ENCODE assay signal across 19 cellular contexts in genomic region chr1:62232885-62233284, GRCh38. TPM values are rescaled to one million over a fixed set of nuclear protein-coding genes. Genes with fewer than 3 reads are reported as not detected.
DNase-seq lines count a peak whose midpoint lies in the region; ATAC-seq, FAIRE-seq and TF ChIP-seq lines count a peak whose summit lies in the region.
"Had no signal": no experiment of that assay in that cellular context is flagged by ENCODE, and none has a peak within 500 bp of the region (broad histone marks: within the 10 kb centered on the region; RNA-seq: fewer than 3 reads in every experiment).

No MANE protein-coding gene starts in this region.

- H3K4me1 Mint-ChIP-seq in GM23338: peaks cover 70% of the 10 kb centered on the region
- H3K4me1 Mint-ChIP-seq in stimulated activated naive B cell treated with anti-CD40 and anti-IgM and Interleukin-4, amounts not matched to agents 10 μg/mL and 1 μg/mL and 100 μg/mL, for 72 hours: no peaks in the 10 kb centered on the region
- no peaks in the 10 kb centered on the region for H3K4me1 Mint-ChIP-seq in activated T-helper 2 cell treated with anti-CD3 and anti-CD28 coated beads, Interferon-gamma antibody, Interleukin-2, Interleukin-4, amounts not matched to agents 10 μg/mL and 5 μg/mL and 100 μg/mL, durations not matched to agents 14 hours and 24 hours and 36 hours (ENCODE audit: low read depth)

- DNase-seq in GM23338 (ENCODE audit: low spot score) (no peak), NOMO-1 treated with dmso at 0.1 percent for 144 hours (lab: John Stamatoyannopoulos, UW; ENCODE audit: unreplicated experiment) (peak; percentile 10), mammary epithelial cell (peak; percentile 76), keratinocyte (ENCODE audit: low read depth, low spot score) (no peak), cortex of kidney (lab: John Stamatoyannopoulos, UW) (no peak), upper lobe of right lung (no peak)
- no peak for DNase-seq in stimulated activated naive B cell treated with anti-CD40 and anti-IgM and Interleukin-4, amounts not matched to agents 10 μg/mL and 1 μg/mL and 100 μg/mL, for 72 hours
- DNase-seq in activated T-helper 2 cell treated with anti-CD3 and anti-CD28 coated beads, Interferon-gamma antibody, Interleukin-2, Interleukin-4, amounts not matched to agents 10 μg/mL and 5 μg/mL and 100 μg/mL, durations not matched to agents 14 hours and 24 hours and 36 hours (ENCODE audit: low spot score): no peak
- DNase-seq: AML-193, EL, NCI-H1417 treated with DMSO at 0.1 percent for 48 hours, NCI-H2029, NCI-H2171 treated with DMSO at 0.1 percent for 48 hours, NCI-H748 treated with DMSO at 0.1 percent for 48 hours, SIG-M5 had no signal

- ATAC-seq in GM23338 (no peak), upper lobe of right lung (no peak)
- no peak for ATAC-seq in stimulated activated naive B cell treated with anti-CD40 and anti-IgM and Interleukin-4, amounts not matched to agents 10 μg/mL and 1 μg/mL and 100 μg/mL, for 72 hours (replicated peaks)
- ATAC-seq: HCT116 had no signal

- H3K4me3 ChIP-seq in GM23338 (no peak overlapping the region), mammary epithelial cell (replicated peaks in 1 of 3; ENCODE audit: insufficient read depth in 1 of 3, low read depth in 2 of 3, low read length in 3 of 3) (no peak overlapping the region), keratinocyte (ENCODE audit: control insufficient read depth in 2 of 3, extremely low read depth in 1 of 3, insufficient read depth in 2 of 3, low read depth in 1 of 3, low read length in 3 of 3) (peak overlapping the region in 1 of 3 experiments; percentile 6), upper lobe of right lung (no peak overlapping the region)

- intact Hi-C loops in mammary epithelial cell (cut with micrococcal nuclease): loop anchor here (5.0 kb wide), 3 partner anchors 56 to 174 kb away; no protein-coding TSS in a partner anchor
- intact Hi-C loops in upper lobe of right lung (cut with DNase I): no loop called here
- intact Hi-C loops in activated T-helper 2 cell treated with anti-CD3 and anti-CD28 coated beads, Interferon-gamma antibody, Interleukin-2, Interleukin-4, amounts not matched to agents 10 μg/mL and 5 μg/mL and 100 μg/mL, durations not matched to agents 14 hours and 24 hours and 36 hours (cut with micrococcal nuclease): no loop called here

- H3K27me3 Mint-ChIP-seq in GM23338 (ENCODE audit: insufficient read depth, low read depth, poor library complexity): peaks cover 12% of the 10 kb centered on the region
- peaks cover 0 to 4% of the 10 kb centered on the region in 2 donors for H3K27me3 Mint-ChIP-seq in stimulated activated naive B cell treated with anti-CD40 and anti-IgM and Interleukin-4, amounts not matched to agents 10 μg/mL and 1 μg/mL and 100 μg/mL, for 72 hours
- H3K27me3 Mint-ChIP-seq in activated T-helper 2 cell treated with anti-CD3 and anti-CD28 coated beads, Interferon-gamma antibody, Interleukin-2, Interleukin-4, amounts not matched to agents 10 μg/mL and 5 μg/mL and 100 μg/mL, durations not matched to agents 14 hours and 24 hours and 36 hours (ENCODE audit: low read depth): no peaks in the 10 kb centered on the region

- FAIRE-seq in keratinocyte (lab: Jason Lieb, UNC): no peak
- FAIRE-seq: RCC 7860 had no signal

- WGBS in mammary epithelial cell (ENCODE audit: low coverage, missing lambda C conversion rate): 4% methylated on average over 14 of the region's 14 CpGs

- CTCF ChIA-PET in mammary epithelial cell (lab: Charles Lee; ENCODE audit: low non-redundant PET): no interaction called here

- H3K9ac ChIP-seq in mammary epithelial cell (ENCODE audit: insufficient read depth, low read length) (peak overlapping the region; percentile 26), keratinocyte (ENCODE audit: control insufficient read depth, extremely low read depth, insufficient read depth, low read length) (no peak overlapping the region)

- no peaks in the 10 kb centered on the region for H3K9me2 ChIP-seq in GM23338 (ENCODE audit: insufficient read depth)

- H3K4me1 ChIP-seq in GM23338 (ENCODE audit: insufficient read depth): peaks cover 87% of the 10 kb centered on the region
- peaks cover 72% of the 10 kb centered on the region for H3K4me1 ChIP-seq in mammary epithelial cell (ENCODE audit: insufficient read depth, low read length)
- H3K4me1 ChIP-seq in keratinocyte (ENCODE audit: control insufficient read depth, extremely low read depth, insufficient read depth, low read length): peaks cover 62% of the 10 kb centered on the region
- no peaks in the 10 kb centered on the region for H3K4me1 ChIP-seq in upper lobe of right lung

- BruUV-seq in mammary epithelial cell (replicated peaks; lab: Mats Ljungman, UMichigan): no TSS peak

- H3K27me3 ChIP-seq in GM23338 (ENCODE audit: insufficient read depth) (no peaks in the 10 kb centered on the region), mammary epithelial cell (ENCODE audit: insufficient read depth, low read length) (no peaks in the 10 kb centered on the region), keratinocyte (ENCODE audit: control insufficient read depth, extremely low read depth, insufficient read depth, low read length) (no peaks in the 10 kb centered on the region), upper lobe of right lung (no peaks in the 10 kb centered on the region)

- H3K27ac ChIP-seq in GM23338 (ENCODE audit: low read depth) (peak overlapping the region; percentile 72; the same call in 1 of the 2 replicates), mammary epithelial cell (ENCODE audit: insufficient read depth, low read depth, low read length) (peak overlapping the region; percentile 82), keratinocyte (ENCODE audit: control insufficient read depth, insufficient read depth, low read length) (no peak overlapping the region), upper lobe of right lung (no peak overlapping the region)

- H2AFZ ChIP-seq in GM23338: no peak overlapping the region
- H2AFZ ChIP-seq in mammary epithelial cell (ENCODE audit: low read depth, low read length): peak overlapping the region; percentile 73
- H2AFZ ChIP-seq in keratinocyte (ENCODE audit: control insufficient read depth, low read length): no peak overlapping the region

- H3K36me3 Mint-ChIP-seq in GM23338 (ENCODE audit: low read depth): peaks cover 21% of the 10 kb centered on the region
- no peaks in the 10 kb centered on the region for H3K36me3 Mint-ChIP-seq in stimulated activated naive B cell treated with anti-CD40 and anti-IgM and Interleukin-4, amounts not matched to agents 10 μg/mL and 1 μg/mL and 100 μg/mL, for 72 hours
- no peaks in the 10 kb centered on the region for H3K36me3 Mint-ChIP-seq in activated T-helper 2 cell treated with anti-CD3 and anti-CD28 coated beads, Interferon-gamma antibody, Interleukin-2, Interleukin-4, amounts not matched to agents 10 μg/mL and 5 μg/mL and 100 μg/mL, durations not matched to agents 14 hours and 24 hours and 36 hours (ENCODE audit: low read depth)

- peaks cover 47% of the 10 kb centered on the region for H3F3A ChIP-seq in GM23338 (replicated peaks; ENCODE audit: low read depth)

- no peaks in the 10 kb centered on the region for H3K9me3 Mint-ChIP-seq in GM23338
- H3K9me3 Mint-ChIP-seq in stimulated activated naive B cell treated with anti-CD40 and anti-IgM and Interleukin-4, amounts not matched to agents 10 μg/mL and 1 μg/mL and 100 μg/mL, for 72 hours: no peaks in the 10 kb centered on the region
- H3K9me3 Mint-ChIP-seq in activated T-helper 2 cell treated with anti-CD3 and anti-CD28 coated beads, Interferon-gamma antibody, Interleukin-2, Interleukin-4, amounts not matched to agents 10 μg/mL and 5 μg/mL and 100 μg/mL, durations not matched to agents 14 hours and 24 hours and 36 hours: no peaks in the 10 kb centered on the region

- H3K9me1 ChIP-seq in keratinocyte (ENCODE audit: control insufficient read depth, extremely low read depth, insufficient read depth, low read length): no peaks in the 10 kb centered on the region

- no peaks in the 10 kb centered on the region for H3K79me2 ChIP-seq in GM23338 (replicated peaks; ENCODE audit: insufficient read depth)
- no peaks in the 10 kb centered on the region for H3K79me2 ChIP-seq in mammary epithelial cell (ENCODE audit: insufficient read depth, low read length)
- H3K79me2 ChIP-seq in keratinocyte (ENCODE audit: control insufficient read depth, insufficient read depth, low read length): no peaks in the 10 kb centered on the region

- TF ChIP-seq CTCF in GM23338 (conservative IDR thresholded peaks at IDR 0.05; ENCODE audit: low read depth in 2 of 2): no peak
- no peak for TF ChIP-seq CTCF in mammary epithelial cell (conservative IDR thresholded peaks at IDR 0.05 in 1 of 2, IDR thresholded peaks at IDR 0.05 in 1 of 2; ENCODE audit: extremely low read depth in 1 of 2, insufficient read depth in 1 of 2, low read depth in 1 of 2, low read length in 2 of 2)
- no peak for TF ChIP-seq CTCF in keratinocyte (optimal IDR thresholded peaks at IDR 0.05 in 1 of 3, IDR thresholded peaks at IDR 0.05 in 1 of 3, conservative IDR thresholded peaks at IDR 0.05 in 1 of 3; ENCODE audit: extremely low read depth in 1 of 3, insufficient read depth in 2 of 3, low read length in 3 of 3)
- no peak for TF ChIP-seq CTCF in upper lobe of right lung (IDR thresholded peaks at IDR 0.05)

- H3K4me3 Mint-ChIP-seq in GM23338: no peak overlapping the region; the same call in 2 of the 3 replicates
- H3K4me3 Mint-ChIP-seq in stimulated activated naive B cell treated with anti-CD40 and anti-IgM and Interleukin-4, amounts not matched to agents 10 μg/mL and 1 μg/mL and 100 μg/mL, for 72 hours: no peak overlapping the region
- H3K4me3 Mint-ChIP-seq in activated T-helper 2 cell treated with anti-CD3 and anti-CD28 coated beads, Interferon-gamma antibody, Interleukin-2, Interleukin-4, amounts not matched to agents 10 μg/mL and 5 μg/mL and 100 μg/mL, durations not matched to agents 14 hours and 24 hours and 36 hours (ENCODE audit: low read depth): no peak overlapping the region

- H3K36me3 ChIP-seq in GM23338 (ENCODE audit: insufficient read depth): no peaks in the 10 kb centered on the region
- no peaks in the 10 kb centered on the region for H3K36me3 ChIP-seq in mammary epithelial cell (ENCODE audit: insufficient read depth, low read length)
- no peaks in the 10 kb centered on the region for H3K36me3 ChIP-seq in keratinocyte (ENCODE audit: control insufficient read depth in 2 of 2, extremely low read depth in 1 of 2, insufficient read depth in 2 of 2, low read length in 2 of 2)
- no peaks in the 10 kb centered on the region for H3K36me3 ChIP-seq in upper lobe of right lung

- no peak overlapping the region for H3K27ac Mint-ChIP-seq in GM23338
- H3K27ac Mint-ChIP-seq in stimulated activated naive B cell treated with anti-CD40 and anti-IgM and Interleukin-4, amounts not matched to agents 10 μg/mL and 1 μg/mL and 100 μg/mL, for 72 hours: no peak overlapping the region
- H3K27ac Mint-ChIP-seq in activated T-helper 2 cell treated with anti-CD3 and anti-CD28 coated beads, Interferon-gamma antibody, Interleukin-2, Interleukin-4, amounts not matched to agents 10 μg/mL and 5 μg/mL and 100 μg/mL, durations not matched to agents 14 hours and 24 hours and 36 hours: no peak overlapping the region

- in situ Hi-C loops in mammary epithelial cell (cut with MboI; ENCODE audit: low sequenced_read_pairs in 2 of 2): no loop called here

- H3K4me2 ChIP-seq in GM23338 (no peak overlapping the region), mammary epithelial cell (ENCODE audit: insufficient read depth, low read depth, low read length) (peak overlapping the region; percentile 52), keratinocyte (ENCODE audit: control insufficient read depth, extremely low read depth, insufficient read depth, low read depth, low read length) (peak overlapping the region; percentile 53)

- H3K9me3 ChIP-seq in mammary epithelial cell (replicated peaks; ENCODE audit: insufficient read depth, low read length): no peaks in the 10 kb centered on the region
- no peaks in the 10 kb centered on the region for H3K9me3 ChIP-seq in keratinocyte (ENCODE audit: control insufficient read depth, low read depth, low read length)
- no peaks in the 10 kb centered on the region for H3K9me3 ChIP-seq in upper lobe of right lung

- dilution Hi-C loops in mammary epithelial cell (cut with HindIII; ENCODE audit: low sequenced_read_pairs) (no loop called here), keratinocyte (cut with MboI; ENCODE audit: extremely low pct_ligation_motif_present, low sequenced_read_pairs) (no loop called here)

- H4K20me1 ChIP-seq in GM23338 (replicated peaks; ENCODE audit: insufficient read depth) (0 out of 2 replicates have a peak, but pooled peaks cover 6% of the 10 kb centered on the region), mammary epithelial cell (ENCODE audit: insufficient read depth, low read length) (no peaks in the 10 kb centered on the region), keratinocyte (ENCODE audit: control insufficient read depth, extremely low read depth, insufficient read depth, low read length) (no peaks in the 10 kb centered on the region)

RNA-seq across cellular contexts. Expression of gene L1TD1, which starts 38.2 kb away (rescaled TPM):
- 280 and 283 TPM in 2 replicates for total RNA-seq in GM23338 (2014; rRNA removed; shearing (Covaris generic))
- polyA plus RNA-seq in GM23338 (2016; fragmentation: Nextera tagmentation; extraction: Ambion mirVana) (509 and 628 TPM in 2 replicates), mammary epithelial cell (0.37 TPM), keratinocyte (0.12 to 0.24 TPM (median 0.20 TPM) in 3 replicates)
- total RNA-seq in mammary epithelial cell (10 to 100 TPM in 1 of 2 donors, under 1 TPM in 1; 0.07 to 18.3 TPM), upper lobe of right lung (0.67 TPM)
- polyA minus RNA-seq in mammary epithelial cell (not detected), keratinocyte (0.06 TPM in 1 of 3 replicates, not detected in the others)
- polyA plus RNA-seq in keratinocyte (2011; ENCODE audit: low read depth): 0.15 TPM
- 0.10 and 0.16 TPM in 2 replicates for polyA plus RNA-seq in keratinocyte (2011; cell fraction: cytosol; rRNA removed)
- 0.16 and 0.19 TPM in 2 replicates for polyA plus RNA-seq in keratinocyte (2011; cell fraction: nucleus; rRNA removed)
- 0.06 and 0.36 TPM in 2 replicates for polyA plus RNA-seq in keratinocyte (2012; ENCODE audit: low replicate concordance)
- not detected for polyA minus RNA-seq in keratinocyte (2011; cell fraction: cytosol; rRNA and poly(A)+ RNA removed)
- polyA minus RNA-seq in keratinocyte (2011; cell fraction: nucleus; rRNA and poly(A)+ RNA removed): 0.16 TPM in 1 of 2 replicates, not detected in the other
- total RNA-seq in activated T-helper 2 cell treated with anti-CD3 and anti-CD28 coated beads, Interferon-gamma antibody, Interleukin-2, Interleukin-4, amounts not matched to agents 10 μg/mL and 5 μg/mL and 100 μg/mL, durations not matched to agents 14 hours and 24 hours and 36 hours: not detected in 2 replicates
- total RNA-seq: LHCN-M2, NCI-H460 had no signal

Comparison
In these comparisons a context has a peak if more than half of its experiments do, and no peak if none do; other contexts are left out.
1. DNase-seq: peak in NOMO-1 treated with dmso at 0.1 percent for 144 hours (single experiment) and mammary epithelial cell (single experiment); none in GM23338 (single experiment), keratinocyte (single experiment), stimulated activated naive B cell treated with anti-CD40 and anti-IgM and Interleukin-4, amounts not matched to agents 10 μg/mL and 1 μg/mL and 100 μg/mL, for 72 hours (single experiment), cortex of kidney (single experiment), upper lobe of right lung (single experiment) and activated T-helper 2 cell treated with anti-CD3 and anti-CD28 coated beads, Interferon-gamma antibody, Interleukin-2, Interleukin-4, amounts not matched to agents 10 μg/mL and 5 μg/mL and 100 μg/mL, durations not matched to agents 14 hours and 24 hours and 36 hours (single experiment).
2. H3K27ac ChIP-seq: peak in GM23338 (single experiment) and mammary epithelial cell (single experiment); none in keratinocyte (single experiment) and upper lobe of right lung (single experiment).
3. RNA of gene L1TD1, which starts 38.2 kb away (total RNA-seq): 280 to 283 TPM in GM23338; 0.07 to 18.3 TPM in mammary epithelial cell, 0.67 TPM in upper lobe of right lung (single experiment) and not detected in activated T-helper 2 cell treated with anti-CD3 and anti-CD28 coated beads, Interferon-gamma antibody, Interleukin-2, Interleukin-4, amounts not matched to agents 10 μg/mL and 5 μg/mL and 100 μg/mL, durations not matched to agents 14 hours and 24 hours and 36 hours; every median in the first group is over 10 times any median in the second.